Comparison of ENCODE assay signal across 9 cellular contexts in the genomic region with DNA sequence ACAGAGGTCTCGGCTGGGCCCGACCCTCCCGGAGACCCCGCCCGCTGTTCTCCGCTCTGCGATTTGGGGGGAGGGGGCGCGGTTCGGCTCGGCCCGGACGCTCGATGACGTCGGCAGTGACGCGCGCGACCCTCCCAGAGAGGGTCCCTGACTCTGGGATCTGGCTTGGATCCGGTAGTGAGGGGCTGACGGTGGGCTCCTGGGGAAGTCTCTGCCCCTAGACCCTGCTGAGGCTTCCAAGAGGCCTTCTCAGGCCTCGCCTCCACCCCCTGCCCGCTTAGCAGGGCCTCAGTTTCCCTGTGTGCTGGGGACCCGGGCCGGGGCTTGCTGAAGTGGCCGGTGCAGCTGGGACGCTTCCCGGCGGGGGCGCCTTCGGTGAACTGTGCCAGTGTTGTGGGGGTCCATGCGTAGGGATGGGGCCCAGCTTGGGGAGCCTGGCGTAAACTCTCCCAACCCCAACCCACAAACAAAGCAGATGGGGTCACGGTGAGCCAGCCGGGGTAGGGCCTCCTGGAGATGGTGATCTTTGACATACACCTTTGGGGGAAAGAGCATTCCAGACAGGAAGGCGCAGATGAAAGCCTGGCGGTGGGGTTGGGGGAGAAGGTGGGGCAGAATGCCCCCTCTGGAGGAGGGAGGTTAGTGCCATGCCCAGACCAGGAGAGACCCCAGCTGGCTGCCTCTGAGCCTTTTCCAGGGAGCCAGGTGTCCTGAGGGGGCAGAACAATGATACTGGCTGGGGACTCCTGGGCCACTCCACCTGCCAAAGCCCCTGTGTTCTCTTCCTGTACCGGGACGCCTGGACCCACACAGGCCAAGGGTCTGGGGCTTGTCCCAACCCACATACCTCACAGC. TPM values are rescaled to one million over a fixed set of nuclear protein-coding genes. Genes with fewer than 3 reads are reported as not detected.
DNase-seq lines count a peak whose midpoint lies in the region; ATAC-seq and TF ChIP-seq lines count a peak whose summit lies in the region.
"Had no signal": no experiment of that assay in that cellular context is flagged by ENCODE, and none has a peak within 500 bp of the region (broad histone marks: within the 10 kb centered on the region; RNA-seq: fewer than 3 reads in every experiment).

No MANE protein-coding gene starts in this region.

- H3K36me3 ChIP-seq in cardiac muscle cell, result peaks cover 3% of the 10 kb centered on the region
- no peaks in the 10 kb centered on the region for H3K36me3 ChIP-seq in left ventricle myocardium inferior
- no peaks in the 10 kb centered on the region for H3K36me3 ChIP-seq in uterus

- H3K4me1 Mint-ChIP-seq in activated naive CD8-positive, alpha-beta T cell treated with anti-CD3 and anti-CD28 coated beads, Interleukin-2, amount 10 ng/mL, durations not matched to agents 7 days and 5 days, result peaks cover 10% of the 10 kb centered on the region

- H3K27me3 ChIP-seq in cardiac muscle cell (no peaks in the 10 kb centered on the region), left ventricle myocardium inferior (ENCODE audit: low read depth) (peaks cover 73% of the 10 kb centered on the region), uterus (peaks cover 0 to 4% of the 10 kb centered on the region in 2 donors)

- H3K27ac Mint-ChIP-seq in activated naive CD8-positive, alpha-beta T cell treated with anti-CD3 and anti-CD28 coated beads, Interleukin-2, amount 10 ng/mL, durations not matched to agents 7 days and 5 days, result no peak overlapping the region

- H3K4me1 ChIP-seq in cardiac muscle cell (ENCODE audit: low read depth) (no peaks in the 10 kb centered on the region), left ventricle myocardium inferior (peaks cover 11% of the 10 kb centered on the region), uterus (no peaks in the 10 kb centered on the region)

- H3K27ac ChIP-seq in cardiac muscle cell (no peak overlapping the region), left ventricle myocardium inferior (replicated peaks) (no peak overlapping the region), uterus (peak overlapping the region in 1 of 2 donors; percentile 66)

- no peaks in the 10 kb centered on the region for H3K9me3 ChIP-seq in cardiac muscle cell (ENCODE audit: low read depth)
- no peaks in the 10 kb centered on the region for H3K9me3 ChIP-seq in left ventricle myocardium inferior (replicated peaks)
- no peaks in the 10 kb centered on the region for H3K9me3 ChIP-seq in uterus

- intact Hi-C loops in left ventricle myocardium inferior (cut with micrococcal nuclease), result no loop called here
- intact Hi-C loops in uterus (cut with DNase I; ENCODE audit: low total_unique reads), result loop anchor here (10.0 kb wide), 1 partner anchor 166 kb away; a partner anchor contains a TSS

- POLR2A ChIA-PET in activated naive CD8-positive, alpha-beta T cell treated with anti-CD3 and anti-CD28 coated beads, Interleukin-2, amount 10 ng/mL, durations not matched to agents 7 days and 5 days (lab: Charles Lee), result interaction anchor here (0.6 to 1.5 kb wide), 2 partner anchors 11 to 87 kb away, joined by 3 read pairs; no protein-coding TSS in a partner anchor

- ATAC-seq in activated naive CD8-positive, alpha-beta T cell treated with anti-CD3 and anti-CD28 coated beads, Interleukin-2, amount 10 ng/mL, durations not matched to agents 7 days and 5 days (ENCODE audit: low read depth), result no peak
- ATAC-seq in GM21381 (IDR thresholded peaks at IDR 0.05; ENCODE audit: unreplicated experiment), result no peak
- no peak for ATAC-seq in HG02588 (IDR thresholded peaks at IDR 0.05; ENCODE audit: unreplicated experiment)
- ATAC-seq in GM18502 (IDR thresholded peaks at IDR 0.05; ENCODE audit: poor library complexity, unreplicated experiment), result no peak

- peak overlapping the region; percentile 29 for H3K4me3 ChIP-seq in cardiac muscle cell
- no peak overlapping the region for H3K4me3 ChIP-seq in left ventricle myocardium inferior
- H3K4me3 ChIP-seq in uterus, result peak overlapping the region; percentile 11 to 24

- H3K4me3 Mint-ChIP-seq in activated naive CD8-positive, alpha-beta T cell treated with anti-CD3 and anti-CD28 coated beads, Interleukin-2, amount 10 ng/mL, durations not matched to agents 7 days and 5 days, result peak overlapping the region; percentile 45

- TF ChIP-seq CTCF in cardiac muscle cell (IDR thresholded peaks at IDR 0.05; ENCODE audit: low read depth, low read length) (no peak), left ventricle myocardium inferior (IDR thresholded peaks at IDR 0.05; ENCODE audit: borderline replicate concordance) (no peak), uterus (IDR thresholded peaks at IDR 0.05) (no peak)

- DNase-seq in cardiac muscle cell (ENCODE audit: low read depth in 1 of 2, low spot score in 1 of 2) (peak in 1 of 2 donors; percentile 39), left ventricle myocardium inferior (no peak), iPS-NIHi7 (ENCODE audit: extremely low spot score) (peak; percentile 80), uterus (no peak)
- DNase-seq in activated naive CD8-positive, alpha-beta T cell treated with anti-CD3 and anti-CD28 coated beads, Interleukin-2, amount 10 ng/mL, durations not matched to agents 7 days and 5 days, result no peak
- DNase-seq: Karpas-422 had no signal

- TF ChIP-seq POLR2A in uterus (IDR thresholded peaks at IDR 0.05), result no peak

- H3K27me3 Mint-ChIP-seq in activated naive CD8-positive, alpha-beta T cell treated with anti-CD3 and anti-CD28 coated beads, Interleukin-2, amount 10 ng/mL, durations not matched to agents 7 days and 5 days, result peaks cover 40% of the 10 kb centered on the region

- H3K36me3 Mint-ChIP-seq in activated naive CD8-positive, alpha-beta T cell treated with anti-CD3 and anti-CD28 coated beads, Interleukin-2, amount 10 ng/mL, durations not matched to agents 7 days and 5 days, result no peaks in the 10 kb centered on the region

- H3K9me3 Mint-ChIP-seq in activated naive CD8-positive, alpha-beta T cell treated with anti-CD3 and anti-CD28 coated beads, Interleukin-2, amount 10 ng/mL, durations not matched to agents 7 days and 5 days, result peaks cover 6% of the 10 kb centered on the region

RNA-seq across cellular contexts. Expression of a gene that starts 1.0 kb away (rescaled TPM):
- 77.4 and 94.4 TPM in 2 replicates for total RNA-seq in cardiac muscle cell
- 35.8 and 44.1 TPM in 2 replicates for polyA plus RNA-seq in cardiac muscle cell
- total RNA-seq in left ventricle myocardium inferior, result 1.5 TPM
- 1 to 10 TPM; 1.1 TPM for total RNA-seq in activated naive CD8-positive, alpha-beta T cell treated with anti-CD3 and anti-CD28 coated beads, Interleukin-2, amount 10 ng/mL, durations not matched to agents 7 days and 5 days
- 10 to 100 TPM in 2 of 4 donors, 1 to 10 TPM in 2; 1.8 to 39.7 (median 19.9) TPM for total RNA-seq in uterus

RNA-seq across cellular contexts. Expression of a gene that starts 23.7 kb away (rescaled TPM):
- total RNA-seq in cardiac muscle cell (0.09 and 0.70 TPM in 2 replicates), left ventricle myocardium inferior (0.52 TPM), uterus (1 to 10 TPM in 2 of 4 donors, under 1 TPM in 1, not detected in 1; 0.46 to 5.1 (median 1.5) TPM)
- 0.57 TPM in 1 of 2 replicates, not detected in the other for polyA plus RNA-seq in cardiac muscle cell
- total RNA-seq in activated naive CD8-positive, alpha-beta T cell treated with anti-CD3 and anti-CD28 coated beads, Interleukin-2, amount 10 ng/mL, durations not matched to agents 7 days and 5 days, result under 1 TPM; 0.30 to 0.45 TPM

RNA-seq across cellular contexts. Expression of a gene that starts 44.5 kb away (rescaled TPM):
- total RNA-seq in cardiac muscle cell (45.6 and 69.5 TPM in 2 replicates), left ventricle myocardium inferior (34.9 TPM), uterus (10 to 100 TPM; 13.3 to 61.5 (median 38.4) TPM)
- 35.7 and 46.8 TPM in 2 replicates for polyA plus RNA-seq in cardiac muscle cell
- 100 to 1,000 TPM; 273 to 276 TPM for total RNA-seq in activated naive CD8-positive, alpha-beta T cell treated with anti-CD3 and anti-CD28 coated beads, Interleukin-2, amount 10 ng/mL, durations not matched to agents 7 days and 5 days

RNA-seq across cellular contexts. Expression of a gene that starts 49.7 kb away (rescaled TPM):
- total RNA-seq in cardiac muscle cell, result 108 and 137 TPM in 2 replicates
- polyA plus RNA-seq in cardiac muscle cell, result 498 and 585 TPM in 2 replicates
- total RNA-seq in left ventricle myocardium inferior, result 259 TPM
- total RNA-seq in activated naive CD8-positive, alpha-beta T cell treated with anti-CD3 and anti-CD28 coated beads, Interleukin-2, amount 10 ng/mL, durations not matched to agents 7 days and 5 days, result 100 to 1,000 TPM; 258 to 267 TPM
- total RNA-seq in uterus, result 1,000 to 10,000 TPM in 1 of 4 donors, 100 to 1,000 TPM in 2, 10 to 100 TPM in 1; 22.2 to 1,343 (median 242) TPM

RNA-seq across cellular contexts. Expression of a gene that starts 56.5 kb away (rescaled TPM):
- 47.2 and 68.9 TPM in 2 replicates for total RNA-seq in cardiac muscle cell
- polyA plus RNA-seq in cardiac muscle cell, result 74.3 and 154 TPM in 2 replicates
- 83.5 TPM for total RNA-seq in left ventricle myocardium inferior
- 1,000 to 10,000 TPM; 1,182 to 1,374 TPM for total RNA-seq in activated naive CD8-positive, alpha-beta T cell treated with anti-CD3 and anti-CD28 coated beads, Interleukin-2, amount 10 ng/mL, durations not matched to agents 7 days and 5 days
- 100 to 1,000 TPM in 2 of 4 donors, 10 to 100 TPM in 2; 13.4 to 672 (median 239) TPM for total RNA-seq in uterus
